31 cellular contexts compared by ENCODE assay signal in the genomic region with DNA sequence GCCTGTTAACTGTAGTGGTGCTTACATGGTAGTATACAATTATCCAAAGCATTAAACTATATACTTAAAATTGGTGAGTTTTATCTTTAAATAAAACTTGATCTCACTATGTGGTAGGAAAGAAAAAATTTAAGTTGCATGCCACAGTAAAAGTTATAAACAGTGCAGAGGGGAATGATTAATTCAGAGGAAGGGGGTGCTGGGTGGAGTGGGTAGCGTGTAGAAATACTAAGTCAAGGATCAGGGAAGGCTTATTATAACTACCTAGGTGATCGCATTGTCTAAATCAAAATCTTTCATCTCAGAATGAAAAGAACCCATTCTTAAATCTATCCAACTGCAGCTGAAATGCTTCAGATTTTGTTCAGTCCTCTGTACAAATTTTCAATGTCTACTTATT.
"Had no signal": no experiment of that assay in that cellular context is flagged by ENCODE, and none has a peak within 500 bp of the region (broad histone marks: within the 10 kb centered on the region; RNA-seq: fewer than 3 reads in every experiment).

No MANE protein-coding gene starts in this region.

- H3K4me3 ChIP-seq: lower lobe of right lung, neural progenitor cell, skin epidermis, stomach, testis, thyroid gland, upper lobe of right lung had no signal

- H3K27me3 ChIP-seq: neural progenitor cell, neutrophil, stomach, testis, thyroid gland, upper lobe of right lung had no signal

- H3K9me3 ChIP-seq: lower lobe of right lung, neutrophil, stomach, testis, thyroid gland, upper lobe of right lung had no signal

- H3K27ac ChIP-seq: lower lobe of right lung, neural progenitor cell, neutrophil, skin epidermis, stomach, testis, thyroid gland, upper lobe of right lung had no signal

- H3K4me1 ChIP-seq: lower lobe of right lung, neural progenitor cell, stomach, testis, thyroid gland, upper lobe of right lung had no signal

- H3K4me2 ChIP-seq: neural progenitor cell had no signal

- H3K36me3 ChIP-seq: lower lobe of right lung, neural progenitor cell, neutrophil, stomach, thyroid gland, upper lobe of right lung had no signal

- FAIRE-seq: islet of Langerhans, urothelium cell line had no signal

- H2AFZ ChIP-seq: neural progenitor cell had no signal

- H3K9ac ChIP-seq: neural progenitor cell had no signal

- DNase-seq: hypothalamus; immature natural killer cell; kidney; left cardiac atrium; lower lobe of right lung; mammary epithelial cell; mesendoderm; naive B cell; natural killer cell; nephron progenitor cell; occipital lobe; retina; right cardiac atrium; stimulated activated CD4-positive, alpha-beta T cell treated with anti-CD3 and anti-CD28 coated beads, Interleukin-12 subunit alpha, Interleukin-12 subunit beta, amount 100 ng/mL, for 4 hours; stimulated activated CD4-positive, alpha-beta T cell treated with anti-CD3 and anti-CD28 coated beads, Interleukin-15, amount 100 ng/mL, for 24 hours; stimulated activated CD4-positive, alpha-beta T cell treated with anti-CD3 and anti-CD28 coated beads, Interleukin-2, amount 100 ng/mL, for 24 hours; stimulated activated CD4-positive, alpha-beta T cell treated with anti-CD3 and anti-CD28 coated beads, Interleukin-4, amount 100 ng/mL, for 1 hour; stimulated activated naive B cell treated with anti-CD40 and anti-IgM and Interleukin-4, amounts not matched to agents 10 μg/mL and 1 μg/mL and 100 μg/mL, for 72 hours; stimulated activated naive CD8-positive, alpha-beta T cell treated with anti-CD3 and anti-CD28 coated beads, Interleukin-15, Interleukin-2, amounts not matched to agents 100 U/mL and 50 U/mL, for 24 hours; stomach; testis; thyroid gland; trophoblast cell; upper lobe of right lung had no signal

- ATAC-seq: left cardiac atrium; left lobe of liver; lower lobe of right lung; natural killer cell; right cardiac atrium; sciatic nerve; stimulated activated naive B cell treated with anti-CD40 and anti-IgM and Interleukin-4, amounts not matched to agents 10 μg/mL and 1 μg/mL and 100 μg/mL, for 72 hours; stimulated activated naive CD8-positive, alpha-beta T cell treated with anti-CD3 and anti-CD28 coated beads, Interleukin-15, Interleukin-2, amounts not matched to agents 100 U/mL and 50 U/mL, for 24 hours; upper lobe of right lung had no signal
